7 cellular contexts compared by ENCODE assay signal in genomic region chr12:101570022-101570421, GRCh38. TPM values are rescaled to one million over a fixed set of nuclear protein-coding genes. Genes with fewer than 3 reads are reported as not detected.
DNase-seq lines count a peak whose midpoint lies in the region; ATAC-seq, FAIRE-seq and TF ChIP-seq lines count a peak whose summit lies in the region.

No MANE protein-coding gene starts in this region.

- ATAC-seq in pancreas (peak; percentile 73 to 98 (median 90)), HG03354 (IDR thresholded peaks at IDR 0.05; ENCODE audit: poor library complexity, severe bottlenecking, unreplicated experiment) (no peak)

- no peak overlapping the region for H3K4me3 ChIP-seq in pancreas

- peaks cover 0 to 6% (median 0%) of the 10 kb centered on the region in 3 donors for H3K4me1 ChIP-seq in pancreas

- DNase-seq in GM20000 (ENCODE audit: low spot score) (peak; percentile 11), NCI-H748 (lab: John Stamatoyannopoulos, UW; ENCODE audit: unreplicated experiment) (peak; percentile 32), epidermal melanocyte (ENCODE audit: insufficient read length, low spot score) (peak; percentile 55), pancreas (peak in 1 of 6 donors; percentile 13), GOT3 (lab: John Stamatoyannopoulos, UW) (no peak), SIG-M5 treated with dmso at 0.1 percent for 504 hours (lab: John Stamatoyannopoulos, UW; ENCODE audit: unreplicated experiment) (no peak)

- no peak for FAIRE-seq in pancreas (lab: Jason Lieb, UNC)

- no peaks in the 10 kb centered on the region for H3K27me3 ChIP-seq in pancreas

- no peaks in the 10 kb centered on the region for H3K36me3 ChIP-seq in pancreas

- H3K27ac ChIP-seq in pancreas = no peak overlapping the region

- TF ChIP-seq CTCF in GM20000 (IDR thresholded peaks at IDR 0.05; ENCODE audit: extremely low read depth, missing control alignments) = no peak
- TF ChIP-seq CTCF in pancreas (IDR thresholded peaks at IDR 0.05) = peak in 2 of 4 donors; percentile 13 to 19

- intact Hi-C loops in pancreas (cut with DNase I) = no loop called here

- no peaks in the 10 kb centered on the region for H3K9me3 ChIP-seq in pancreas

- WGBS in pancreas, 2 donors = 15 to 16% methylated on average over 3 of the region's 3 CpGs

RNA-seq across cellular contexts. Expression of gene MYBPC1, which starts 24.7 kb away (rescaled TPM):
- 10 to 100 TPM in 1 of 6 donors, under 1 TPM in 3, not detected in 2; 0.12 to 13.6 (median 0.36) TPM for total RNA-seq in pancreas
- polyA plus RNA-seq in pancreas = under 1 TPM; 0.08 to 0.59 TPM

Comparison
In these comparisons a context has a peak if more than half of its experiments do, and no peak if none do; other contexts are left out.
1. DNase-seq: peak in GM20000 (single experiment), NCI-H748 (single experiment) and epidermal melanocyte (single experiment); none in GOT3 (single experiment) and SIG-M5 treated with dmso at 0.1 percent for 504 hours (single experiment).